6 cellular contexts compared by ENCODE assay signal in genomic region chr15:85937661-85938060, GRCh38.
"Had no signal": no experiment of that assay in that cellular context is flagged by ENCODE, and none has a peak within 500 bp of the region (broad histone marks: within the 10 kb centered on the region; RNA-seq: fewer than 3 reads in every experiment).

No MANE protein-coding gene starts in this region.

- H3K9me3 Mint-ChIP-seq: GM23338 had no signal

- H3K4me1 Mint-ChIP-seq: GM23338 had no signal

- H2AFZ ChIP-seq: GM23338 had no signal

- H3K4me3 Mint-ChIP-seq: GM23338, H9 had no signal

- DNase-seq: H9, HCEC 1CT, IMR-90, KG1 had no signal

- H3K27ac Mint-ChIP-seq: GM23338 had no signal

- H3K4me2 ChIP-seq: GM23338 had no signal

- H3K4me3 ChIP-seq: GM23338, K562 had no signal

- ATAC-seq: GM23338, K562 had no signal
